Comparison of ENCODE assay signal across 7 cellular contexts in the genomic region with DNA sequence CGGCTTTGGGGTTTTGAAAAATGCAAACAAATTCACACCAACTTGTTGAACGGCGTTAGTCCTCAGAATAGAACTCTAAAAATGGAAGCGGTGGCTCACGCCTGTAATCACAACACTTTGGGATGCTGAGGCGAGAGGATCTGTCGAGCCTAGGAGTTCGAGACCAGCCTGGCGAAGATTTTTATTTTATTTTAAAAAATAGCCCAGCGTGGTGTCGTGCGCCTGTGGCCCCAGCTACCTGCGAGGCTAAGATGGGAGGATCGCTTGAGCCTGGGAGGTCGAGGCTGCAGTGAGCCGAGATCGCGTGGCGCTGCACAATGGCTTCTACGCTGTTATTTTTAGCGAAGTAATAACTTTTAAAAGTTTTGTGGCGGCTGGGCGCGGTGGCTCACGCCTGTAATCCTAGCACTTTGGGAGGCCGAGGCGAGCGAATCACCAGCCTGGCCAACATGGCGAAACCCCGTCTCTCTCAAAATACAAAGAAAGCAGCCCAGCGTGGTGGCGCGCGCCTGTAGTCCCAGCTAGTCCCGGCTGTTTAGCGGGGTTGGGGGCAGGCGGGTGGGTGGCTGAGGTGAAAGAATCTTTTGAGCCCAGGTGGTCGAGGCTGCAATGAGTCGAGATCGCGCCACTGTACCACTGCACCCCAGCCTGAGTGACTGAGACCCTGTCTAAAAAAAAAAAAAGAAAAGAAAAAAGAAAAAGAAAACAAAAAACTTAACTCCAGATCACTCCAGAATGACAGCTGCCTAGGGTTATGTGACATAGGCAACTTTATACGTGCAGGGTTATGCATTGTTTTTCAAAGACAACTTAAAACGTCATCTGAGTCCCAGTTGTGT. TPM values are rescaled to one million over a fixed set of nuclear protein-coding genes. Genes with fewer than 3 reads are reported as not detected.
DNase-seq lines count a peak whose midpoint lies in the region; ATAC-seq and TF ChIP-seq lines count a peak whose summit lies in the region.

No MANE protein-coding gene starts in this region.

- H3K9me3 ChIP-seq in endocrine pancreas (ENCODE audit: control insufficient read depth, low read length) (no peaks in the 10 kb centered on the region), mucosa of stomach (ENCODE audit: control insufficient read depth, low read length) (no peaks in the 10 kb centered on the region), thyroid gland (no peaks in the 10 kb centered on the region)

- ATAC-seq in GM19372 (IDR thresholded peaks at IDR 0.05; ENCODE audit: low read depth, unreplicated experiment) (peak; percentile 25), HG03175 (IDR thresholded peaks at IDR 0.05; ENCODE audit: unreplicated experiment) (peak; percentile 25)

- H3K4me1 ChIP-seq in endocrine pancreas (ENCODE audit: control insufficient read depth, insufficient read depth, low read length): peaks cover 7% of the 10 kb centered on the region
- peaks cover 11% of the 10 kb centered on the region for H3K4me1 ChIP-seq in mucosa of stomach (ENCODE audit: control insufficient read depth, insufficient read depth, low read length)
- H3K4me1 ChIP-seq in thyroid gland: peaks cover 0 to 19% of the 10 kb centered on the region in 2 donors

- WGBS in thyroid gland, 2 donors: 2 to 3% methylated on average over 43 of the region's 43 CpGs

- H3K9me3 Mint-ChIP-seq in activated CD4-positive, alpha-beta T cell treated with anti-CD3 and anti-CD28 coated beads, Interleukin-2, amount 10 ng/mL, durations not matched to agents 24 days and 14 days: no peaks in the 10 kb centered on the region

- peak overlapping the region; percentile 95 for H3K27ac Mint-ChIP-seq in activated CD4-positive, alpha-beta T cell treated with anti-CD3 and anti-CD28 coated beads, Interleukin-2, amount 10 ng/mL, durations not matched to agents 24 days and 14 days

- intact Hi-C loops in activated CD4-positive, alpha-beta T cell treated with anti-CD3 and anti-CD28 coated beads, Interleukin-2, amount 10 ng/mL, durations not matched to agents 24 days and 14 days (cut with micrococcal nuclease): loop anchor here (1.0 to 2.0 kb wide), 7 partner anchors 26 to 252 kb away; a partner anchor contains a TSS
- intact Hi-C loops in thyroid gland (cut with DNase I): no loop called here

- peaks cover 45% of the 10 kb centered on the region for H3K4me1 Mint-ChIP-seq in activated CD4-positive, alpha-beta T cell treated with anti-CD3 and anti-CD28 coated beads, Interleukin-2, amount 10 ng/mL, durations not matched to agents 24 days and 14 days

- H3K4me3 Mint-ChIP-seq in activated CD4-positive, alpha-beta T cell treated with anti-CD3 and anti-CD28 coated beads, Interleukin-2, amount 10 ng/mL, durations not matched to agents 24 days and 14 days: peak overlapping the region; percentile 90

- no peak for TF ChIP-seq POLR2A in thyroid gland (IDR thresholded peaks at IDR 0.05)

- H3K27me3 ChIP-seq in endocrine pancreas (ENCODE audit: control insufficient read depth, insufficient read depth, low read length) (no peaks in the 10 kb centered on the region), mucosa of stomach (ENCODE audit: control insufficient read depth, insufficient read depth, low read length) (no peaks in the 10 kb centered on the region), thyroid gland (no peaks in the 10 kb centered on the region)

- peak overlapping the region; percentile 50 for H3K4me3 ChIP-seq in endocrine pancreas (ENCODE audit: control insufficient read depth, insufficient read depth, low read length)
- peak overlapping the region; percentile 74 for H3K4me3 ChIP-seq in mucosa of stomach (ENCODE audit: low read length)
- H3K4me3 ChIP-seq in thyroid gland (replicated peaks in 1 of 3): peak overlapping the region; percentile 37 to 88 (median 83)

- peak; percentile 80 for DNase-seq in activated CD4-positive, alpha-beta T cell treated with anti-CD3 and anti-CD28 coated beads, Interleukin-2, amount 10 ng/mL, durations not matched to agents 24 days and 14 days
- DNase-seq in thyroid gland (peak; percentile 24 to 37), DMS114 treated with DMSO at 0.1 percent for 48 hours (lab: John Stamatoyannopoulos, UW; ENCODE audit: unreplicated experiment) (no peak)

- H3K9ac ChIP-seq in endocrine pancreas (ENCODE audit: control insufficient read depth, insufficient read depth, low read length): peak overlapping the region; percentile 87
- H3K9ac ChIP-seq in mucosa of stomach (ENCODE audit: low read length): peak overlapping the region; percentile 94

- no peaks in the 10 kb centered on the region for H3K27me3 Mint-ChIP-seq in activated CD4-positive, alpha-beta T cell treated with anti-CD3 and anti-CD28 coated beads, Interleukin-2, amount 10 ng/mL, durations not matched to agents 24 days and 14 days

- no peaks in the 10 kb centered on the region for H3K36me3 ChIP-seq in endocrine pancreas (ENCODE audit: control insufficient read depth, insufficient read depth, low read length)
- no peaks in the 10 kb centered on the region for H3K36me3 ChIP-seq in mucosa of stomach (ENCODE audit: control insufficient read depth, insufficient read depth, low read length)
- H3K36me3 ChIP-seq in thyroid gland: peaks cover 5 to 9% of the 10 kb centered on the region in 2 donors

- TF ChIP-seq CTCF in thyroid gland (IDR thresholded peaks at IDR 0.05): no peak

- peaks cover 24% of the 10 kb centered on the region for H3K36me3 Mint-ChIP-seq in activated CD4-positive, alpha-beta T cell treated with anti-CD3 and anti-CD28 coated beads, Interleukin-2, amount 10 ng/mL, durations not matched to agents 24 days and 14 days (ENCODE audit: low read depth)

- peak overlapping the region; percentile 94 to 99 (median 98) for H3K27ac ChIP-seq in thyroid gland

RNA-seq across cellular contexts. Expression of a gene that starts 0.8 kb away (rescaled TPM):
- 56.0 and 59.0 TPM in 2 replicates for total RNA-seq in activated CD4-positive, alpha-beta T cell treated with anti-CD3 and anti-CD28 coated beads, Interleukin-2, amount 10 ng/mL, durations not matched to agents 24 days and 14 days
- total RNA-seq in thyroid gland: 100 to 1,000 TPM in 1 of 4 donors, 10 to 100 TPM in 3; 25.1 to 148 (median 59.3) TPM

RNA-seq across cellular contexts. Expression of a gene that starts 25.4 kb away (rescaled TPM):
- total RNA-seq in activated CD4-positive, alpha-beta T cell treated with anti-CD3 and anti-CD28 coated beads, Interleukin-2, amount 10 ng/mL, durations not matched to agents 24 days and 14 days: 32.2 and 34.3 TPM in 2 replicates
- total RNA-seq in thyroid gland: 1 to 10 TPM; 5.9 to 8.5 (median 7.9) TPM
